ENCODE assay signal across 1 cellular context in the genomic region with DNA sequence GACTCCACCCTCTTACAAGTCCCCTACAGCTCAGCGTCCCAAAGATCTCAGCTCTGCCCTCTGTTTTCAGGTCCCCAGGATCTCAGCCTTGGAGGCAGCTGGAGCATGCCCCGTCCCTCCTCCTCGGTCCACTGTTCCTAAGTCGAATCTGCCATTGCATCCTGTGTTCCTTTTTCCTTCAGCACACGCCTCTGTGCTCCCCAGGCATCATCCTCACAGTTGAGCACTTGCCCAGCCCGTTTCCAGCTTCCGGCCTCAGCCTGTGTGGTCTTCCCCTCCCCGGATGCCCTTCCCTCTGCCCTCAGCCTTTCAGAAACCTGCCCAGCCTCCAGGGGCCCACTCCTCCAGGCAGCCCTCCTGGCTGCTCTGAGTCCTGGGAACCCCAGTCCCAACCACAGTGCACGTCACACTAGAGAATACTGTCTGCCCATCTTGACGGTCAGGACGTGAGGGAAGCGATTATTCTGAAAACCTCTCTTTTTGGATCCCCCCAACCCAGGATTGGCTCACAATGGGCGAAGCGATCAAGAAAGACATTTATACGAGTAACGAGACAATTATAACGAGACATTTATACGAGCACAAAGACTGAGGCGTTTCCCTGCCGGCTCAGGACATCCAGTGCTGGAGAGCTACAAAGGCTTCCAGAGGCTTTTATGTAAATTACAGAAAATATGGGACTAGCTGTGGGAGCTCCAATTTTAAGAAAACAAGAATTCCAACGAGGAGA.
A peak's percentile ranks its signal among the peaks of the same experiment; 100 is the strongest.
TF ChIP-seq lines count a peak whose summit lies in the region.

No MANE protein-coding gene starts in this region.

TF ChIP-seq in K562, 482 proteins besides CTCF, POLR2A, EP300 and RAD21:
- TF ChIP-seq ZFP36 (IDR thresholded peaks at IDR 0.05; ENCODE audit: low read depth, low read length, partially characterized antibody) (peak; percentile 42), MYBL2 (IDR thresholded peaks at IDR 0.05; ENCODE audit: low read depth) (no peak), MYBL2 (CRISPR knock-in tag; IDR thresholded peaks at IDR 0.05; ENCODE audit: borderline replicate concordance) (no peak)
